Comparison of ENCODE assay signal across 28 cellular contexts in the genomic region with DNA sequence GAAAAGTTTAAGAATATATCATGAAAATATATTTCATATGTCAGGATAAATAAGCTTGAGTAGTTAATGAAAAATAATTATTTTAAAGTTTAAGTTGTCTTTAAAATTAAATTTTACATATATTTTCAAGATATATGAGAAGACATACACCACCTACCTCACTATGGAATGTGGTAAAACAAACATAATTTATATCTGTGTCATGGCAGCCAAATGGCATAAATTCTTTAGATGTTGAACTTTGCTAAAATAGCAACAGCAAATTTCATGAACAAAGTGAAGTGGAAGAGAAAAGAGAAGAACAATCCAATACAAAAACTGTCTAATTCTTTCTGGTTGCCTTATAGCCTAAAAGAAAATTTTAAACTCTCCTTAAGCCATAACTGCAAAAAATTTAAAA. TPM values are rescaled to one million over a fixed set of nuclear protein-coding genes. Genes with fewer than 3 reads are reported as not detected.
"Had no signal": no experiment of that assay in that cellular context is flagged by ENCODE, and none has a peak within 500 bp of the region (broad histone marks: within the 10 kb centered on the region; RNA-seq: fewer than 3 reads in every experiment).

No MANE protein-coding gene starts in this region.

- H3K4me3 ChIP-seq: colonic mucosa, dorsolateral prefrontal cortex, hepatocyte, skin epidermis, stomach, suprapubic skin, uterus had no signal

- ATAC-seq: activated CD8-positive, alpha-beta memory T cell treated with anti-CD3 and anti-CD28 coated beads, Interleukin-2, amount 10 ng/mL, durations not matched to agents 7 days and 5 days; activated naive CD8-positive, alpha-beta T cell treated with anti-CD3 and anti-CD28 coated beads, Interleukin-2, amount 50 U/mL, for 24 hours; effector memory CD8-positive, alpha-beta T cell; esophagus mucosa; stimulated activated memory B cell treated with anti-CD40 and anti-IgM and Interleukin-4, amounts not matched to agents 10 μg/mL and 1 μg/mL and 100 μg/mL, for 72 hours had no signal

- H2AFZ ChIP-seq: hepatocyte, parathyroid adenoma had no signal

- H3K9ac ChIP-seq: parathyroid adenoma had no signal

- H3K4me3 Mint-ChIP-seq: activated CD4-positive, alpha-beta memory T cell treated with anti-CD3 and anti-CD28 coated beads for 36 hours; activated CD8-positive, alpha-beta memory T cell treated with anti-CD3 and anti-CD28 coated beads, Interleukin-2, amount 10 ng/mL, durations not matched to agents 7 days and 5 days; activated naive CD8-positive, alpha-beta T cell treated with anti-CD3 and anti-CD28 coated beads, Interleukin-2, amount 50 U/mL, for 24 hours; activated T-helper 1 cell treated with anti-CD3 and anti-CD28 coated beads, Interleukin-12 subunit alpha, Interleukin-12 subunit beta, Interleukin-2, Interleukin-4 antibody, amounts not matched to agents 30 ng/mL and 10 ng/mL and 1 ng/mL, durations not matched to agents 14 hours and 24 hours and 36 hours; effector memory CD8-positive, alpha-beta T cell; nephron progenitor cell; stimulated activated memory B cell treated with anti-CD40 and anti-IgM and Interleukin-4, amounts not matched to agents 10 μg/mL and 1 μg/mL and 100 μg/mL, for 72 hours; T-helper 1 cell treated with Interleukin-12 subunit alpha and Interleukin-12 subunit beta and Interleukin-4 antibody, amounts not matched to agents 30 μg/mL and 1 μg/mL, for 36 hours had no signal

- H3K9me3 Mint-ChIP-seq: activated CD4-positive, alpha-beta memory T cell treated with anti-CD3 and anti-CD28 coated beads for 36 hours; activated naive CD8-positive, alpha-beta T cell treated with anti-CD3 and anti-CD28 coated beads, Interleukin-2, amount 50 U/mL, for 24 hours; activated T-helper 1 cell treated with anti-CD3 and anti-CD28 coated beads, Interleukin-12 subunit alpha, Interleukin-12 subunit beta, Interleukin-2, Interleukin-4 antibody, amounts not matched to agents 30 ng/mL and 10 ng/mL and 1 ng/mL, durations not matched to agents 14 hours and 24 hours and 36 hours; effector memory CD8-positive, alpha-beta T cell; stimulated activated memory B cell treated with anti-CD40 and anti-IgM and Interleukin-4, amounts not matched to agents 10 μg/mL and 1 μg/mL and 100 μg/mL, for 72 hours; T-helper 1 cell treated with Interleukin-12 subunit alpha and Interleukin-12 subunit beta and Interleukin-4 antibody, amounts not matched to agents 30 μg/mL and 1 μg/mL, for 36 hours had no signal

- H3K4me2 ChIP-seq: hepatocyte had no signal

- H3K36me3 Mint-ChIP-seq: activated CD4-positive, alpha-beta memory T cell treated with anti-CD3 and anti-CD28 coated beads for 36 hours; activated CD8-positive, alpha-beta memory T cell treated with anti-CD3 and anti-CD28 coated beads, Interleukin-2, amount 10 ng/mL, durations not matched to agents 7 days and 5 days; stimulated activated memory B cell treated with anti-CD40 and anti-IgM and Interleukin-4, amounts not matched to agents 10 μg/mL and 1 μg/mL and 100 μg/mL, for 72 hours had no signal

- H3K27me3 Mint-ChIP-seq: activated CD4-positive, alpha-beta memory T cell treated with anti-CD3 and anti-CD28 coated beads for 36 hours; activated CD8-positive, alpha-beta memory T cell treated with anti-CD3 and anti-CD28 coated beads, Interleukin-2, amount 10 ng/mL, durations not matched to agents 7 days and 5 days; activated naive CD8-positive, alpha-beta T cell treated with anti-CD3 and anti-CD28 coated beads, Interleukin-2, amount 50 U/mL, for 24 hours; effector memory CD8-positive, alpha-beta T cell; stimulated activated memory B cell treated with anti-CD40 and anti-IgM and Interleukin-4, amounts not matched to agents 10 μg/mL and 1 μg/mL and 100 μg/mL, for 72 hours had no signal

- H3K27me3 ChIP-seq: colonic mucosa, dorsolateral prefrontal cortex, hepatocyte, stomach, suprapubic skin, uterus had no signal

- H3K27ac Mint-ChIP-seq: activated CD4-positive, alpha-beta memory T cell treated with anti-CD3 and anti-CD28 coated beads for 36 hours; activated CD8-positive, alpha-beta memory T cell treated with anti-CD3 and anti-CD28 coated beads, Interleukin-2, amount 10 ng/mL, durations not matched to agents 7 days and 5 days; activated naive CD8-positive, alpha-beta T cell treated with anti-CD3 and anti-CD28 coated beads, Interleukin-2, amount 50 U/mL, for 24 hours; activated T-helper 1 cell treated with anti-CD3 and anti-CD28 coated beads, Interleukin-12 subunit alpha, Interleukin-12 subunit beta, Interleukin-2, Interleukin-4 antibody, amounts not matched to agents 30 ng/mL and 10 ng/mL and 1 ng/mL, durations not matched to agents 14 hours and 24 hours and 36 hours; effector memory CD8-positive, alpha-beta T cell; nephron progenitor cell; stimulated activated memory B cell treated with anti-CD40 and anti-IgM and Interleukin-4, amounts not matched to agents 10 μg/mL and 1 μg/mL and 100 μg/mL, for 72 hours; T-helper 1 cell treated with Interleukin-12 subunit alpha and Interleukin-12 subunit beta and Interleukin-4 antibody, amounts not matched to agents 30 μg/mL and 1 μg/mL, for 36 hours had no signal

- H3K79me2 ChIP-seq: hepatocyte, parathyroid adenoma had no signal

- H3K36me3 ChIP-seq: colonic mucosa, stomach, suprapubic skin, uterus had no signal

- H3K4me1 ChIP-seq: colonic mucosa, parathyroid adenoma, stomach, suprapubic skin, uterus had no signal

- H3K4me1 Mint-ChIP-seq: activated CD8-positive, alpha-beta memory T cell treated with anti-CD3 and anti-CD28 coated beads, Interleukin-2, amount 10 ng/mL, durations not matched to agents 7 days and 5 days; activated naive CD8-positive, alpha-beta T cell treated with anti-CD3 and anti-CD28 coated beads, Interleukin-2, amount 50 U/mL, for 24 hours; nephron progenitor cell; stimulated activated memory B cell treated with anti-CD40 and anti-IgM and Interleukin-4, amounts not matched to agents 10 μg/mL and 1 μg/mL and 100 μg/mL, for 72 hours had no signal

- H3K27ac ChIP-seq: colonic mucosa, dorsolateral prefrontal cortex, hepatocyte, parathyroid adenoma, skin epidermis, stomach, suprapubic skin, uterus had no signal

- DNase-seq: activated CD4-positive, alpha-beta memory T cell treated with anti-CD3 and anti-CD28 coated beads for 36 hours; activated CD4-positive, alpha-beta T cell treated with anti-CD3 and anti-CD28 coated beads for 4 hours; activated CD4-positive, CD25-positive, alpha-beta regulatory T cell; activated CD8-positive, alpha-beta memory T cell treated with anti-CD3 and anti-CD28 coated beads, Interleukin-2, amount 10 ng/mL, durations not matched to agents 7 days and 5 days; activated gamma-delta T cell; activated naive CD4-positive, alpha-beta T cell treated with anti-CD3 and anti-CD28 coated beads, Interleukin-2, amount 50 U/mL, for 16 hours; activated naive CD8-positive, alpha-beta T cell treated with anti-CD3 and anti-CD28 coated beads, Interleukin-2, amount 50 U/mL, for 24 hours; activated T-cell treated with anti-CD3 and anti-CD28 coated beads for 4 hours; central memory CD4-positive, alpha-beta T cell; colonic mucosa; dorsolateral prefrontal cortex; effector memory CD8-positive, alpha-beta T cell; glutamatergic neuron; left cardiac atrium; nephron progenitor cell; right cardiac atrium; stimulated activated CD4-positive, alpha-beta T cell treated with anti-CD3 and anti-CD28 coated beads, Interleukin-2, amount 100 ng/mL, for 24 hours; stomach; uterus had no signal

- H3K9me3 ChIP-seq: colonic mucosa, stomach, suprapubic skin, uterus had no signal

RNA-seq across cellular contexts. Expression of a gene that starts 39.6 kb away (rescaled TPM):
- total RNA-seq: activated CD4-positive, alpha-beta memory T cell treated with anti-CD3 and anti-CD28 coated beads for 36 hours; activated CD8-positive, alpha-beta memory T cell treated with anti-CD3 and anti-CD28 coated beads, Interleukin-2, amount 10 ng/mL, durations not matched to agents 7 days and 5 days; activated T-helper 1 cell treated with anti-CD3 and anti-CD28 coated beads, Interleukin-12 subunit alpha, Interleukin-12 subunit beta, Interleukin-2, Interleukin-4 antibody, amounts not matched to agents 30 ng/mL and 10 ng/mL and 1 ng/mL, durations not matched to agents 14 hours and 24 hours and 36 hours; endothelial cell of umbilical vein had no signal
